9 cellular contexts compared by ENCODE assay signal in genomic region chr1:183180634-183181056, GRCh38. TPM values are rescaled to one million over a fixed set of nuclear protein-coding genes. Genes with fewer than 3 reads are reported as not detected.
DNase-seq lines count a peak whose midpoint lies in the region; ATAC-seq, FAIRE-seq and TF ChIP-seq lines count a peak whose summit lies in the region.
"Had no signal": no experiment of that assay in that cellular context is flagged by ENCODE, and none has a peak within 500 bp of the region (broad histone marks: within the 10 kb centered on the region; RNA-seq: fewer than 3 reads in every experiment).

No MANE protein-coding gene starts in this region.

- peak; percentile 57 for DNase-seq in islet precursor cell
- DNase-seq in type B pancreatic cell (ENCODE audit: extremely low spot score, unreplicated experiment), result no peak
- no peak for DNase-seq in small intestine
- DNase-seq in NK-92 (lab: John Stamatoyannopoulos, UW; ENCODE audit: unreplicated experiment), result no peak
- DNase-seq in OCI-M1 (lab: John Stamatoyannopoulos, UW), result no peak

- no peak for FAIRE-seq in small intestine (lab: Jason Lieb, UNC)

- H3K27me3 Mint-ChIP-seq in activated T-helper 17 cell treated with anti-CD3 and anti-CD28 coated beads, Interleukin-2, amount 50 U/mL, for 72 hours, result peaks cover 9% of the 10 kb centered on the region
- H3K27me3 Mint-ChIP-seq in type B pancreatic cell, result no peaks in the 10 kb centered on the region

- H3K4me3 ChIP-seq in small intestine (ENCODE audit: low read depth in 1 of 2, low read length in 2 of 2), result no peak overlapping the region

- H3K4me3 Mint-ChIP-seq in activated T-helper 17 cell treated with anti-CD3 and anti-CD28 coated beads, Interleukin-2, amount 50 U/mL, for 72 hours, result no peak overlapping the region
- no peak overlapping the region for H3K4me3 Mint-ChIP-seq in type B pancreatic cell

- no peaks in the 10 kb centered on the region for H3K4me1 ChIP-seq in small intestine (ENCODE audit: control insufficient read depth in 2 of 2, insufficient read depth in 1 of 2, low read depth in 1 of 2, low read length in 1 of 2)

- H3K4me1 Mint-ChIP-seq in activated T-helper 17 cell treated with anti-CD3 and anti-CD28 coated beads, Interleukin-2, amount 50 U/mL, for 72 hours, result no peaks in the 10 kb centered on the region
- H3K4me1 Mint-ChIP-seq in type B pancreatic cell (ENCODE audit: unreplicated experiment), result peaks cover 10% of the 10 kb centered on the region

- H3K9me3 Mint-ChIP-seq in activated T-helper 17 cell treated with anti-CD3 and anti-CD28 coated beads, Interleukin-2, amount 50 U/mL, for 72 hours, result no peaks in the 10 kb centered on the region
- no peaks in the 10 kb centered on the region for H3K9me3 Mint-ChIP-seq in type B pancreatic cell

- ATAC-seq in GM18517 (IDR thresholded peaks at IDR 0.05; ENCODE audit: unreplicated experiment), result peak; percentile 50
- ATAC-seq in HG02870 (IDR thresholded peaks at IDR 0.05; ENCODE audit: unreplicated experiment), result peak; percentile 71
- ATAC-seq in activated T-helper 17 cell treated with anti-CD3 and anti-CD28 coated beads, Interleukin-2, amount 50 U/mL, for 72 hours (replicated peaks), result peak; percentile 76

- H3K27ac Mint-ChIP-seq in activated T-helper 17 cell treated with anti-CD3 and anti-CD28 coated beads, Interleukin-2, amount 50 U/mL, for 72 hours, result no peak overlapping the region
- H3K27ac Mint-ChIP-seq in type B pancreatic cell, result peak overlapping the region; percentile 61

- H3K27ac ChIP-seq in small intestine (ENCODE audit: low read depth in 1 of 2, low read length in 1 of 2), result peak overlapping the region in 1 of 2 donors; percentile 45
- H3K27ac ChIP-seq: neutrophil had no signal

- H3K9me3 ChIP-seq in small intestine (ENCODE audit: control insufficient read depth, low read depth), result no peaks in the 10 kb centered on the region
- H3K9me3 ChIP-seq: neutrophil had no signal

- H3K27me3 ChIP-seq in small intestine (ENCODE audit: control insufficient read depth in 2 of 2, insufficient read depth in 2 of 2, low read length in 2 of 2), result no peaks in the 10 kb centered on the region

- TF ChIP-seq CTCF in type B pancreatic cell (conservative IDR thresholded peaks at IDR 0.05), result no peak

- no peaks in the 10 kb centered on the region for H3K36me3 ChIP-seq in small intestine (ENCODE audit: control insufficient read depth in 2 of 2, insufficient read depth in 2 of 2, low read length in 2 of 2)
- H3K36me3 ChIP-seq: neutrophil had no signal

- 20 to 61% (median 58%) methylated on average over 3 of the region's 3 CpGs for WGBS in small intestine, 3 donors

- no peaks in the 10 kb centered on the region for H3K36me3 Mint-ChIP-seq in activated T-helper 17 cell treated with anti-CD3 and anti-CD28 coated beads, Interleukin-2, amount 50 U/mL, for 72 hours (ENCODE audit: low read depth)
- no peaks in the 10 kb centered on the region for H3K36me3 Mint-ChIP-seq in type B pancreatic cell

RNA-seq across cellular contexts. Expression of gene LAMC2, which starts 5.4 kb away (rescaled TPM):
- under 1 TPM; 0.04 to 0.05 TPM for total RNA-seq in activated T-helper 17 cell treated with anti-CD3 and anti-CD28 coated beads, Interleukin-2, amount 50 U/mL, for 72 hours
- 14.8 and 33.5 TPM in 2 replicates for total RNA-seq in type B pancreatic cell (ENCODE audit: low replicate concordance)
- polyA plus RNA-seq in small intestine, result 1 to 10 TPM; 2.4 to 7.7 (median 4.7) TPM

Comparison
In these comparisons a context has a peak if more than half of its experiments do, and no peak if none do; other contexts are left out.
1. RNA of gene LAMC2, which starts 5.4 kb away (total RNA-seq): 14.8 to 33.5 TPM in type B pancreatic cell; 0.04 to 0.05 TPM in activated T-helper 17 cell treated with anti-CD3 and anti-CD28 coated beads, Interleukin-2, amount 50 U/mL, for 72 hours; every median in the first group is over 10 times any median in the second.
2. Peak in every context shown above with its lines, with median percentiles within 50 percentile points of each other: ATAC-seq.